Comparison of ENCODE assay signal across 28 cellular contexts in the genomic region with DNA sequence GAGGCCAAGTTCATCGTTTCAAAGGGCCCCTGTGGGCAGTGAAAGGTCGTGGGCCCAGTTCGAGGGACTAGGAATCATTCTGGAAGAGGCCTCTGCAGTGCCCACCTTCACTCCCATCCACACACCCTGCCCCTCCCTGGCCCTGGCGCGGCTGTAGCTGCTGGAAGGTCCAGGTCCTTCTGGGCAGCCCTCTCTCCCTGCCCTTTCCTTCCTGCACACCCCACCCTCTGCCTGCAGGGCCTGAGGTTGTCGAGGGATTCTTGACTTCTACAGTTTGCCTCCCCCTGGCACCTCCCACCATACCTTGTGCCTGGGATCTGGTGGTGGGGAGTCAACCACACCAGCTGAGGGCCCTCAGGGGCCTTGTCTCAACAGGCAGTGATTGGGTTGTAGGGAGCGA. TPM values are rescaled to one million over a fixed set of nuclear protein-coding genes. Genes with fewer than 3 reads are reported as not detected.
"Had no signal": no experiment of that assay in that cellular context is flagged by ENCODE, and none has a peak within 500 bp of the region (broad histone marks: within the 10 kb centered on the region; RNA-seq: fewer than 3 reads in every experiment).

No MANE protein-coding gene starts in this region.

- H3K27ac Mint-ChIP-seq: activated CD8-positive, alpha-beta T cell treated with anti-CD3 and anti-CD28 coated beads, Interleukin-2, amount 10 ng/mL, durations not matched to agents 7 days and 5 days; activated naive CD4-positive, alpha-beta T cell treated with anti-CD3 and anti-CD28 coated beads, Interleukin-2, amount 50 U/mL, for 24 hours; memory B cell; nephron progenitor cell; stimulated activated naive B cell treated with anti-CD40 and anti-IgM and Interleukin-4, amounts not matched to agents 10 μg/mL and 1 μg/mL and 100 μg/mL, for 72 hours; T-helper 2 cell treated with Interferon-gamma antibody and Interleukin-4, amounts not matched to agents 5 μg/mL and 100 μg/mL, for 36 hours had no signal

- H3K36me3 Mint-ChIP-seq: activated naive CD4-positive, alpha-beta T cell treated with anti-CD3 and anti-CD28 coated beads, Interleukin-2, amount 50 U/mL, for 24 hours; stimulated activated naive B cell treated with anti-CD40 and anti-IgM and Interleukin-4, amounts not matched to agents 10 μg/mL and 1 μg/mL and 100 μg/mL, for 72 hours had no signal

- H3K4me2 ChIP-seq: hepatocyte had no signal

- H3K27me3 ChIP-seq: vagina had no signal

- H3K27ac ChIP-seq: brain microvascular endothelial cell, foreskin keratinocyte, hepatocyte, vagina, VCaP had no signal

- H3K4me3 Mint-ChIP-seq: activated CD8-positive, alpha-beta T cell treated with anti-CD3 and anti-CD28 coated beads, Interleukin-2, amount 10 ng/mL, durations not matched to agents 7 days and 5 days; activated naive CD4-positive, alpha-beta T cell treated with anti-CD3 and anti-CD28 coated beads, Interleukin-2, amount 50 U/mL, for 24 hours; memory B cell; nephron progenitor cell; stimulated activated naive B cell treated with anti-CD40 and anti-IgM and Interleukin-4, amounts not matched to agents 10 μg/mL and 1 μg/mL and 100 μg/mL, for 72 hours; T-helper 2 cell treated with Interferon-gamma antibody and Interleukin-4, amounts not matched to agents 5 μg/mL and 100 μg/mL, for 36 hours had no signal

- H3K36me3 ChIP-seq: brain microvascular endothelial cell, vagina had no signal

- H2AFZ ChIP-seq: hepatocyte had no signal

- ATAC-seq: activated CD8-positive, alpha-beta T cell treated with anti-CD3 and anti-CD28 coated beads, Interleukin-2, amount 10 ng/mL, durations not matched to agents 7 days and 5 days; foreskin keratinocyte; stimulated activated naive B cell treated with anti-CD40 and anti-IgM and Interleukin-4, amounts not matched to agents 10 μg/mL and 1 μg/mL and 100 μg/mL, for 72 hours had no signal

- H3K9me3 Mint-ChIP-seq: activated naive CD4-positive, alpha-beta T cell treated with anti-CD3 and anti-CD28 coated beads, Interleukin-2, amount 50 U/mL, for 24 hours; memory B cell; nephron progenitor cell; stimulated activated naive B cell treated with anti-CD40 and anti-IgM and Interleukin-4, amounts not matched to agents 10 μg/mL and 1 μg/mL and 100 μg/mL, for 72 hours; T-helper 2 cell treated with Interferon-gamma antibody and Interleukin-4, amounts not matched to agents 5 μg/mL and 100 μg/mL, for 36 hours had no signal

- H3K4me1 Mint-ChIP-seq: activated naive CD4-positive, alpha-beta T cell treated with anti-CD3 and anti-CD28 coated beads, Interleukin-2, amount 50 U/mL, for 24 hours; memory B cell had no signal

- H3K79me2 ChIP-seq: hepatocyte had no signal

- H3K4me1 ChIP-seq: foreskin keratinocyte, vagina had no signal

- H3K4me3 ChIP-seq: hepatocyte, vagina had no signal

- DNase-seq: activated CD4-positive, alpha-beta T cell treated with anti-CD3 and anti-CD28 coated beads, Interleukin-2, amount 50 U/mL, for 1 hour; activated CD4-positive, CD25-positive, alpha-beta regulatory T cell treated with anti-CD3 and anti-CD28 coated beads, Interleukin-2, amount 50 U/mL, for 72 hours; activated CD8-positive, alpha-beta T cell treated with anti-CD3 and anti-CD28 coated beads, Interleukin-2, amount 10 ng/mL, durations not matched to agents 7 days and 5 days; activated gamma-delta T cell treated with Interleukin-2 at 50 U/mL for 16 hours; activated T-cell treated with anti-CD3 and anti-CD28 coated beads, Interleukin-2, amount 50 U/mL, for 1 hour; brain microvascular endothelial cell; dermis blood vessel endothelial cell; effector CD8-positive, alpha-beta T cell; foreskin keratinocyte; nephron progenitor cell; stimulated activated CD4-positive, alpha-beta T cell treated with anti-CD3 and anti-CD28 coated beads, Interleukin-2, amount 100 ng/mL, for 48 hours; stimulated activated CD8-positive, alpha-beta memory T cell treated with anti-CD3 and anti-CD28 coated beads, Interleukin-4, amount 100 ng/mL, for 48 hours; stimulated activated naive B cell treated with anti-CD40 and anti-IgM and Interleukin-4, amounts not matched to agents 10 μg/mL and 1 μg/mL and 100 μg/mL, for 72 hours; trophoblast cell had no signal

RNA-seq across cellular contexts. Expression of gene MYT1, which starts 4.5 kb away (rescaled TPM):
- total RNA-seq: activated CD8-positive, alpha-beta T cell treated with anti-CD3 and anti-CD28 coated beads, Interleukin-2, amount 10 ng/mL, durations not matched to agents 7 days and 5 days; aorta; dermis blood vessel endothelial cell; foreskin keratinocyte; glomerular endothelial cell; mononuclear cell; myocyte; omental fat pad; vagina had no signal
- polyA plus RNA-seq: aorta, esophagus had no signal

RNA-seq across cellular contexts. Expression of gene NPBWR2, which starts 52.3 kb away (rescaled TPM):
- total RNA-seq: activated CD8-positive, alpha-beta T cell treated with anti-CD3 and anti-CD28 coated beads, Interleukin-2, amount 10 ng/mL, durations not matched to agents 7 days and 5 days; aorta; dermis blood vessel endothelial cell; foreskin keratinocyte; glomerular endothelial cell; hepatocyte; liver; mononuclear cell; myocyte; omental fat pad; temporal lobe; vagina had no signal
- polyA plus RNA-seq: aorta, esophagus, foreskin keratinocyte, hepatocyte, liver had no signal
